In the genomic region with DNA sequence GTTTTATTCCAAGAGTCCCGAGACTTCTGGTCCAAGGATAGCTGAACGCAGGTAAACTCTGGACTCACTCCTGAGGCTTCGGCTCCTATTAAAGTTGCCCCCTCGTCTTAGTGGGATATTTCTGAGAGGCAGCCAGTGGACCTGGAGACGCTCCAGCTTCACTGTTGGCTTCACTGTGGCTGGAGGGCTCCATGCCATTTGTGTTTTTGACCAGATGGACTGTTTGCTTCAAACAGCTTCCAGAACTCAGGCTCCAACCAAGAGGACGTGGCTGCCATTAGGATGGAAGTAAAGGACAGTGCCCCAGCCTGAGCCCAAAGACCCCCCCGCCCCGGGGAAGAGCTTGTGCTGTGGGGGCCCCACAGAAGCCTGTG, we compare ENCODE assay signal across 2 cellular contexts.
TF ChIP-seq lines count a peak whose summit lies in the region.

No MANE protein-coding gene starts in this region.

TF ChIP-seq in SK-N-SH treated with all-trans-retinoic acid at 6 μM for 48 hours, 23 proteins besides CTCF, POLR2A, EP300 and RAD21:
- TF ChIP-seq ZNF70 (CRISPR knock-in tag; IDR thresholded peaks at IDR 0.05) (no peak), ISL1 (CRISPR knock-in tag; IDR thresholded peaks at IDR 0.05) (no peak), RARB (CRISPR knock-in tag; IDR thresholded peaks at IDR 0.05) (no peak), ZNF565 (CRISPR knock-in tag; conservative IDR thresholded peaks at IDR 0.05; ENCODE audit: low read depth) (no peak), ZC3H10 (CRISPR knock-in tag; IDR thresholded peaks at IDR 0.05) (no peak), ZFP3 (CRISPR knock-in tag; IDR thresholded peaks at IDR 0.05) (no peak), ARNTL (CRISPR knock-in tag; IDR thresholded peaks at IDR 0.05; ENCODE audit: borderline replicate concordance, low read depth) (no peak), ZFP30 (CRISPR knock-in tag; IDR thresholded peaks at IDR 0.05) (no peak), CSDC2 (CRISPR knock-in tag; IDR thresholded peaks at IDR 0.05) (no peak)
- TF ChIP-seq, protein P1, sequence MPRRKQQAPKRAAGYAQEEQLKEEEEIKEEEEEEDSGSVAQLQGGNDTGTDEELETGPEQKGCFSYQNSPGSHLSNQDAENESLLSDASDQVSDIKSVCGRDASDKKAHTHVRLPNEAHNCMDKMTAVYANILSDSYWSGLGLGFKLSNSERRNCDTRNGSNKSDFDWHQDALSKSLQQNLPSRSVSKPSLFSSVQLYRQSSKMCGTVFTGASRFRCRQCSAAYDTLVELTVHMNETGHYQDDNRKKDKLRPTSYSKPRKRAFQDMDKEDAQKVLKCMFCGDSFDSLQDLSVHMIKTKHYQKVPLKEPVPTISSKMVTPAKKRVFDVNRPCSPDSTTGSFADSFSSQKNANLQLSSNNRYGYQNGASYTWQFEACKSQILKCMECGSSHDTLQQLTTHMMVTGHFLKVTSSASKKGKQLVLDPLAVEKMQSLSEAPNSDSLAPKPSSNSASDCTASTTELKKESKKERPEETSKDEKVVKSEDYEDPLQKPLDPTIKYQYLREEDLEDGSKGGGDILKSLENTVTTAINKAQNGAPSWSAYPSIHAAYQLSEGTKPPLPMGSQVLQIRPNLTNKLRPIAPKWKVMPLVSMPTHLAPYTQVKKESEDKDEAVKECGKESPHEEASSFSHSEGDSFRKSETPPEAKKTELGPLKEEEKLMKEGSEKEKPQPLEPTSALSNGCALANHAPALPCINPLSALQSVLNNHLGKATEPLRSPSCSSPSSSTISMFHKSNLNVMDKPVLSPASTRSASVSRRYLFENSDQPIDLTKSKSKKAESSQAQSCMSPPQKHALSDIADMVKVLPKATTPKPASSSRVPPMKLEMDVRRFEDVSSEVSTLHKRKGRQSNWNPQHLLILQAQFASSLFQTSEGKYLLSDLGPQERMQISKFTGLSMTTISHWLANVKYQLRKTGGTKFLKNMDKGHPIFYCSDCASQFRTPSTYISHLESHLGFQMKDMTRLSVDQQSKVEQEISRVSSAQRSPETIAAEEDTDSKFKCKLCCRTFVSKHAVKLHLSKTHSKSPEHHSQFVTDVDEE (CRISPR knock-in tag; IDR thresholded peaks at IDR 0.05) = no peak
- TF ChIP-seq, protein P2, sequence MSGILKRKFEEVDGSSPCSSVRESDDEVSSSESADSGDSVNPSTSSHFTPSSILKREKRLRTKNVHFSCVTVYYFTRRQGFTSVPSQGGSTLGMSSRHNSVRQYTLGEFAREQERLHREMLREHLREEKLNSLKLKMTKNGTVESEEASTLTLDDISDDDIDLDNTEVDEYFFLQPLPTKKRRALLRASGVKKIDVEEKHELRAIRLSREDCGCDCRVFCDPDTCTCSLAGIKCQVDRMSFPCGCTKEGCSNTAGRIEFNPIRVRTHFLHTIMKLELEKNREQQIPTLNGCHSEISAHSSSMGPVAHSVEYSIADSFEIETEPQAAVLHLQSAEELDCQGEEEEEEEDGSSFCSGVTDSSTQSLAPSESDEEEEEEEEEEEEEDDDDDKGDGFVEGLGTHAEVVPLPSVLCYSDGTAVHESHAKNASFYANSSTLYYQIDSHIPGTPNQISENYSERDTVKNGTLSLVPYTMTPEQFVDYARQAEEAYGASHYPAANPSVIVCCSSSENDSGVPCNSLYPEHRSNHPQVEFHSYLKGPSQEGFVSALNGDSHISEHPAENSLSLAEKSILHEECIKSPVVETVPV (CRISPR knock-in tag; IDR thresholded peaks at IDR 0.05) = no peak

TF ChIP-seq in H1, 55 proteins besides CTCF, POLR2A, EP300 and RAD21:
- TF ChIP-seq CREB1 (IDR thresholded peaks at IDR 0.05) (no peak), JUN (IDR thresholded peaks at IDR 0.05; ENCODE audit: low read depth, low read length) (no peak), CTBP2 (IDR thresholded peaks at IDR 0.05; ENCODE audit: borderline replicate concordance, insufficient read depth, insufficient read length, low read length) (no peak), SIX5 (IDR thresholded peaks at IDR 0.05; ENCODE audit: low read depth, low read length) (no peak), PHF8 (conservative IDR thresholded peaks at IDR 0.05; ENCODE audit: low read depth, low read length) (no peak), SUZ12 (IDR thresholded peaks at IDR 0.05; ENCODE audit: low read length) (no peak)
- TF ChIP-seq, protein P3, sequence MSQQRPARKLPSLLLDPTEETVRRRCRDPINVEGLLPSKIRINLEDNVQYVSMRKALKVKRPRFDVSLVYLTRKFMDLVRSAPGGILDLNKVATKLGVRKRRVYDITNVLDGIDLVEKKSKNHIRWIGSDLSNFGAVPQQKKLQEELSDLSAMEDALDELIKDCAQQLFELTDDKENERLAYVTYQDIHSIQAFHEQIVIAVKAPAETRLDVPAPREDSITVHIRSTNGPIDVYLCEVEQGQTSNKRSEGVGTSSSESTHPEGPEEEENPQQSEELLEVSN (IDR thresholded peaks at IDR 0.05) = no peak
TF ChIP-seq in H1: peak in this region for 0.
